Comparison of ENCODE assay signal across 10 cellular contexts in genomic region chr12:30888241-30888640, GRCh38. TPM values are rescaled to one million over a fixed set of nuclear protein-coding genes. Genes with fewer than 3 reads are reported as not detected.
"Had no signal": no experiment of that assay in that cellular context is flagged by ENCODE, and none has a peak within 500 bp of the region (broad histone marks: within the 10 kb centered on the region; RNA-seq: fewer than 3 reads in every experiment).

No MANE protein-coding gene starts in this region.

- H3K27ac ChIP-seq: HL-60 had no signal

- FAIRE-seq: HepG2, HTR-8/SVneo, K562 had no signal

- DNase-seq: IMR-90, KBM-7, KG1 had no signal

- H3K4me3 ChIP-seq: K562 had no signal

- ATAC-seq: HepG2, K562 had no signal

RNA-seq across cellular contexts. Expression of gene TSPAN11, which starts 38.3 kb away (rescaled TPM):
- total RNA-seq: HT-29, HT1080, K562 had no signal
- polyA plus RNA-seq: IgD-negative memory B cell, K562 had no signal
